Comparison of ENCODE assay signal across 8 cellular contexts in the genomic region with DNA sequence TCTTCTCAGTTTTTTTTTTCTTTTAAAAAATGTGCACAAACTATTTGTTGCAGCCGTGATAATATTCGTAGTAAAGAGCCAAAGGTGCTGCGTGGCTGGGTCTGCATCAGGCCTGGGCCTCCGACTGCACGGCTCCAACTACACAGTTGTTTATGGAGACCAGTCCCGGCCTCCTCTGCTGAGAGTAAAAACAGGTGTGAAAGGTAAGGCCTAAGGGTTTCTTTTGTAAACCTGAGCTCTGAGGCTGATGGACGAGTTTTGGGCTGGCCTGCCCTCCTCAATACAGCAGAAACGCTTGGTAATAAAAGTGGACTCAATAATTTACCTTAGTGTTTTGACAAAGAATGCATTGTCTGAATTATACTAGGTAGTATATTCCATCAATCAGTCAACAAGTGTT. TPM values are rescaled to one million over a fixed set of nuclear protein-coding genes. Genes with fewer than 3 reads are reported as not detected.
A peak's percentile ranks its signal among the peaks of the same experiment; 100 is the strongest.
DNase-seq lines count a peak whose midpoint lies in the region; ATAC-seq and TF ChIP-seq lines count a peak whose summit lies in the region.

No MANE protein-coding gene starts in this region.

- WGBS in right cardiac atrium = 22% methylated on average over 8 of the region's 8 CpGs
- 14 to 16% methylated on average over 8 of the region's 8 CpGs for WGBS in body of pancreas, 2 donors

- no peak for TF ChIP-seq CTCF in body of pancreas (IDR thresholded peaks at IDR 0.05)

- peak in 2 of 3 donors; percentile 23 to 46 for TF ChIP-seq POLR2A in body of pancreas (IDR thresholded peaks at IDR 0.05)

- no peaks in the 10 kb centered on the region for H3K27me3 ChIP-seq in right cardiac atrium (ENCODE audit: control insufficient read depth, insufficient read depth)
- no peaks in the 10 kb centered on the region for H3K27me3 ChIP-seq in body of pancreas
- H3K27me3 ChIP-seq in mucosa of rectum (ENCODE audit: control insufficient read depth in 2 of 2, insufficient read depth in 2 of 2, low read length in 2 of 2) = no peaks in the 10 kb centered on the region

- H3K27ac ChIP-seq in right cardiac atrium (ENCODE audit: low read length) = peak overlapping the region; percentile 57
- H3K27ac ChIP-seq in body of pancreas = peak overlapping the region; percentile 45 to 99 (median 96)
- H3K27ac ChIP-seq in mucosa of rectum (ENCODE audit: low read depth in 2 of 2, low read length in 2 of 2) = peak overlapping the region; percentile 58 to 88

- intact Hi-C loops in right cardiac atrium (cut with DNase I) = loop anchor here in 1 of 4 donors (10.0 kb wide), 1 partner anchor 49 kb away; no protein-coding TSS in a partner anchor
- intact Hi-C loops in Right ventricle myocardium superior (cut with DNase I) = no loop called here
- intact Hi-C loops in body of pancreas (cut with DNase I) = no loop called here

- H3K4me1 ChIP-seq in right cardiac atrium (ENCODE audit: control insufficient read depth, insufficient read depth, low read length) (peaks cover 26% of the 10 kb centered on the region), body of pancreas (peaks cover 63% of the 10 kb centered on the region), mucosa of rectum (ENCODE audit: control insufficient read depth in 2 of 2, insufficient read depth in 2 of 2, low read length in 2 of 2) (peaks cover 37 to 53% of the 10 kb centered on the region in 2 donors)

- peak overlapping the region; percentile 99 for H3K4me3 ChIP-seq in right cardiac atrium (ENCODE audit: low read length)
- no peak overlapping the region for H3K4me3 ChIP-seq in body of pancreas
- peak overlapping the region in 1 of 2 donors; percentile 91 for H3K4me3 ChIP-seq in mucosa of rectum (ENCODE audit: low read length in 2 of 2)

- no peak for ATAC-seq in right cardiac atrium
- no peak for ATAC-seq in Right ventricle myocardium superior (ENCODE audit: poor library complexity)
- no peak for ATAC-seq in body of pancreas
- ATAC-seq in GM19023 (IDR thresholded peaks at IDR 0.05; ENCODE audit: unreplicated experiment) = no peak
- no peak for ATAC-seq in GM21423 (IDR thresholded peaks at IDR 0.05; ENCODE audit: unreplicated experiment)
- no peak for ATAC-seq in GM18870 (IDR thresholded peaks at IDR 0.05; ENCODE audit: unreplicated experiment)

- H3K9me3 ChIP-seq in right cardiac atrium (ENCODE audit: control insufficient read depth, low read length) (no peaks in the 10 kb centered on the region), body of pancreas (no peaks in the 10 kb centered on the region), mucosa of rectum (ENCODE audit: control insufficient read depth in 2 of 2, low read length in 2 of 2) (no peaks in the 10 kb centered on the region)

- H3K9ac ChIP-seq in mucosa of rectum (ENCODE audit: low read depth in 1 of 2, low read length in 2 of 2) = peak overlapping the region; percentile 9 to 82

- DNase-seq in right cardiac atrium (peak in 1 of 3 donors; percentile 50), Right ventricle myocardium superior (no peak), body of pancreas (peak; percentile 39 to 61 (median 48))
- DNase-seq in stimulated activated CD4-positive, alpha-beta T cell treated with anti-CD3 and anti-CD28 coated beads, Interleukin-4, amount 100 ng/mL, for 24 hours = no peak

- H3K36me3 ChIP-seq in body of pancreas (replicated peaks in 1 of 2; ENCODE audit: insufficient read depth in 1 of 2, low read depth in 2 of 2) (no peaks in the 10 kb centered on the region), mucosa of rectum (ENCODE audit: control insufficient read depth in 2 of 2, insufficient read depth in 2 of 2, low read length in 2 of 2) (no peaks in the 10 kb centered on the region)

RNA-seq across cellular contexts. Expression of gene MBNL2, which starts 3.9 kb away (rescaled TPM):
- total RNA-seq in right cardiac atrium = 10 to 100 TPM; 71.8 to 89.6 (median 76.2) TPM
- polyA plus RNA-seq in right cardiac atrium = 23.2 TPM
- total RNA-seq in Right ventricle myocardium superior = 69.3 TPM
- total RNA-seq in body of pancreas = 10 to 100 TPM; 47.5 to 50.8 TPM

Comparison
In these comparisons a context has a peak if more than half of its experiments do, and no peak if none do; other contexts are left out.
1. DNase-seq: peak in body of pancreas (4 of 4); none in Right ventricle myocardium superior (single experiment) and stimulated activated CD4-positive, alpha-beta T cell treated with anti-CD3 and anti-CD28 coated beads, Interleukin-4, amount 100 ng/mL, for 24 hours (single experiment).
2. Peak in every context shown above with its lines, with median percentiles within 50 percentile points of each other: H3K27ac ChIP-seq.